Comparison of ENCODE assay signal across 8 cellular contexts in genomic region chr7:66204822-66205735, GRCh38. TPM values are rescaled to one million over a fixed set of nuclear protein-coding genes. Genes with fewer than 3 reads are reported as not detected.
DNase-seq lines count a peak whose midpoint lies in the region.

Gene TPST1, plus strand, starts transcription at chr7:66205334. Its CDS starts 35,092 bp downstream, at chr7:66240426.

- peaks cover 9% of the 10 kb centered on the region for H3K27me3 ChIP-seq in H7 (ENCODE audit: control insufficient read depth, insufficient read depth, low read length)
- no peaks in the 10 kb centered on the region for H3K27me3 ChIP-seq in neuron (ENCODE audit: insufficient read depth, low read length)

- in situ Hi-C loops in G401 (cut with HindIII; ENCODE audit: low sequenced_read_pairs) = no loop called here

- no peaks in the 10 kb centered on the region for H3K36me3 ChIP-seq in H7 (replicated peaks; ENCODE audit: control insufficient read depth, insufficient read depth, low read length)
- peaks cover 10% of the 10 kb centered on the region for H3K36me3 ChIP-seq in neuron (ENCODE audit: insufficient read depth, low read length)

- H2AFZ ChIP-seq in neuron (ENCODE audit: low read depth, low read length) = peak within 1 kb of the TSS; percentile 86

- peaks cover 26% of the 10 kb centered on the region for H3K4me1 ChIP-seq in neuron (ENCODE audit: insufficient read depth, low read length)

- no peaks in the 10 kb centered on the region for H3K9me3 ChIP-seq in neuron (ENCODE audit: low read length)

- DNase-seq in G401 (ENCODE audit: low spot score) = peak; percentile 95
- DNase-seq in H7 = peak; percentile 99
- DNase-seq in M059J (ENCODE audit: low read depth) = peak; percentile 82
- DNase-seq in SHP77 treated with DMSO at 0.1 percent for 48 hours (lab: John Stamatoyannopoulos, UW) = peak; percentile 96
- peak; percentile 75 for DNase-seq in activated naive CD4-positive, alpha-beta T cell treated with Interleukin-2 at 50 U/mL for 16 hours
- DNase-seq in foreskin melanocyte = peak; percentile 45
- peak; percentile 55 for DNase-seq in stromal cell of bone marrow (ENCODE audit: low read depth)

- H3K4me3 ChIP-seq in H7 (ENCODE audit: insufficient read depth, low read depth, low read length) (peak within 1 kb of the TSS; percentile 98), neuron (ENCODE audit: low read length) (peak within 1 kb of the TSS; percentile 74)

RNA-seq across cellular contexts. Expression of gene TPST1, which starts in this region (rescaled TPM):
- 24.4 and 46.7 TPM in 2 replicates for total RNA-seq in G401 (2014; rRNA removed; shearing (Covaris generic))
- 20.4 and 24.6 TPM in 2 replicates for total RNA-seq in H7 (2014; rRNA removed; shearing (Covaris generic))
- 44.2 and 61.0 TPM in 2 replicates for total RNA-seq in M059J (2014; rRNA removed; shearing (Covaris generic))

Comparison
In these comparisons a context has a peak if more than half of its experiments do, and no peak if none do; other contexts are left out.
1. Peak in every context shown above with its lines: DNase-seq and H3K4me3 ChIP-seq.
2. DNase-seq: peak in every context shown above with its lines; median percentile 99 in H7; 96 in SHP77 treated with DMSO at 0.1 percent for 48 hours; 95 in G401; 82 in M059J; 75 in activated naive CD4-positive, alpha-beta T cell treated with Interleukin-2 at 50 U/mL for 16 hours; 55 in stromal cell of bone marrow; 45 in foreskin melanocyte.